Comparison of ENCODE assay signal across 1 cellular context in the genomic region with DNA sequence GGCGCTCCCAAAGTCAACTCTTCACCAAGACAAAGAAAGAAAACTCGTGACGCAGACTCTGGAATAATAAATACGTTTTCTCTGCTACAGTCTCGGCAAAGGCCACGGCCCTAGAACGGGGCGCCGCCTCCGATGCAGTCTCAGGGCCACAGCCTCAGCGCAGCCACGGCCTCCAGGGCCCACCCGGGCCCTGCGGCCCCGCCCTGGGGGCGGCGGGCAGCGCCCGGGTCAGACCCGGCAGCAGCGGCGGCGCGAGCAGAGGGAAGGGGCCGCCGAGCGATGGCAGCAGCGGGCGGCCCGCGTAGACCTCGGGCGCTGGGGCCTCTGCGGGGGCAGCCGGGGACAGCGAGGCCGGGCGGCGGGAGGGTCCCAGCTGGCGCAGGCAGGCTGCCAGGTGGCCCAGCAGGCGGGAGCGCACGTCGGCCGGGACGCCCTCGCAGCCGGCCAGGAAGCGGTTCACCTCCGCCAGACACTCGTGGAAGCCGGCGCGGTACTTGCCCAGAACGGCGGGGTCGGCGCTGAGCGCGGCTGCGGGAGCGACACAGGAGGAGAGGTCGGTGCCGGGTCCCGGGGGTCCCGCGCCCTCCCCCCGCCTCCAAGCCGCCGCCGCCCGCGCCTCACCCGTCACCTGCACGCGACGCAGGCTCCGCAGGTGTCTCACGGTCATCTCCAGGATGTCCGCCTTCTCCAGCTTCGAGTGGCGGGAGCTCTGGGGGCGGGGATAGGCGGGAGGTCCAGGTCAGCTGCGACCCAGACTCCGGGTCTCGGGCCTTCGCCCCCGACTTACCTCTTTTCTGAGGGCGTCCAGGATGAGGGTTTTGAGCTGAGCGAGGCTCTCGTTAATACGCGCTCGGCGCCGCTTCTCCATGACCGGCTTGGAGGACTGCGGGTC.
TF ChIP-seq lines count a peak whose summit lies in the region.

No MANE protein-coding gene starts in this region.

TF ChIP-seq in HepG2, 621 proteins besides CTCF, POLR2A, EP300 and RAD21 (continued from another document):
- TF ChIP-seq ATF7-NPFF (CRISPR knock-in tag; IDR thresholded peaks at IDR 0.05; ENCODE audit: low read depth) (peak; percentile 52; the same call in 1 of the 2 replicates), NR2F1 (CRISPR knock-in tag; IDR thresholded peaks at IDR 0.05) (no peak), TOPORS (CRISPR knock-in tag; IDR thresholded peaks at IDR 0.05) (peak; percentile 18), RBM22 (optimal IDR thresholded peaks at IDR 0.05; ENCODE audit: low read length) (no peak)
- TF ChIP-seq, protein P1, sequence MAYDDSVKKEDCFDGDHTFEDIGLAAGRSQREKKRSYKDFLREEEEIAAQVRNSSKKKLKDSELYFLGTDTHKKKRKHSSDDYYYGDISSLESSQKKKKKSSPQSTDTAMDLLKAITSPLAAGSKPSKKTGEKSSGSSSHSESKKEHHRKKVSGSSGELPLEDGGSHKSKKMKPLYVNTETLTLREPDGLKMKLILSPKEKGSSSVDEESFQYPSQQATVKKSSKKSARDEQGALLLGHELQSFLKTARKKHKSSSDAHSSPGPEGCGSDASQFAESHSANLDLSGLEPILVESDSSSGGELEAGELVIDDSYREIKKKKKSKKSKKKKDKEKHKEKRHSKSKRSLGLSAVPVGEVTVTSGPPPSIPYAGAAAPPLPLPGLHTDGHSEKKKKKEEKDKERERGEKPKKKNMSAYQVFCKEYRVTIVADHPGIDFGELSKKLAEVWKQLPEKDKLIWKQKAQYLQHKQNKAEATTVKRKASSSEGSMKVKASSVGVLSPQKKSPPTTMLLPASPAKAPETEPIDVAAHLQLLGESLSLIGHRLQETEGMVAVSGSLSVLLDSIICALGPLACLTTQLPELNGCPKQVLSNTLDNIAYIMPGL (CRISPR knock-in tag; IDR thresholded peaks at IDR 0.05; ENCODE audit: borderline replicate concordance in 1 of 2, low read depth in 1 of 2): 0 out of 4 replicates have a peak, but pooled peaks of 1 of the 2 experiments have one; percentile 17
- TF ChIP-seq, protein P2, sequence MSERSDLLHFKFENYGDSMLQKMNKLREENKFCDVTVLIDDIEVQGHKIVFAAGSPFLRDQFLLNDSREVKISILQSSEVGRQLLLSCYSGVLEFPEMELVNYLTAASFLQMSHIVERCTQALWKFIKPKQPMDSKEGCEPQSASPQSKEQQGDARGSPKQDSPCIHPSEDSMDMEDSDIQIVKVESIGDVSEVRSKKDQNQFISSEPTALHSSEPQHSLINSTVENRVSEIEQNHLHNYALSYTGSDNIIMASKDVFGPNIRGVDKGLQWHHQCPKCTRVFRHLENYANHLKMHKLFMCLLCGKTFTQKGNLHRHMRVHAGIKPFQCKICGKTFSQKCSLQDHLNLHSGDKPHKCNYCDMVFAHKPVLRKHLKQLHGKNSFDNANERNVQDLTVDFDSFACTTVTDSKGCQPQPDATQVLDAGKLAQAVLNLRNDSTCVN (CRISPR knock-in tag; IDR thresholded peaks at IDR 0.05; ENCODE audit: borderline replicate concordance): no peak
TF ChIP-seq in HepG2: peak in this region for 59.
